Comparison of ENCODE assay signal across 13 cellular contexts in the genomic region with DNA sequence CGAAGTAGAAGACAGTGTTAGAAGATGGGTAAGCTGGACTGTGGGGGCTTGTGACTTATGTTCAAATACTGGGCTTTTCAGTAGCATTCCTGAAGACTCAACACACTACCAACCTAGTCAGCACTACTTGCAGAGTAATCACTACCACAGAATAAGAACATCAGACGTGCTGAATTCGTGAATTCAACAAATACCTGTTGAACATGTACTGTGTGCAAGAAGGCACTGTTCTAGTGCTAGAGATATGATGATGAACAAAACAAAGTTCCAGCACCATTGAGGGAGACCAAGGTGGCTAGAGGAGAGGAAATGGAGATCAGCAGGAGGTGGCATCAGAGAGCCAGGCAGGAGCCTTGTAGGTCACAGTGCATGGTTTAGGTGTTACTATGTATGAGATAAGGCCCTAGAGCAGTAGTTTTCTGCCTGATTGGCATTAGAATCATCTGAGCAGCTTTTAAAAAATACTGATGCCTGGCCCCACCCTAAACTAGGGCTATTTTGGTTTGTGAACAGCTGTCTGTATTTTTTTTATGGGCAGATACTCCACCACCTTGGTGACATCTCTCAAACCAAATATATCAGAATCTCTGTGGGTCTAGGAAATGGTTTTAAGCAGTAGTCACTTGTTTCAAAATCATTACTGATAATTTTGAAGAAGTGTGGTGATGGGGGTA. TPM values are rescaled to one million over a fixed set of nuclear protein-coding genes. Genes with fewer than 3 reads are reported as not detected.
DNase-seq lines count a peak whose midpoint lies in the region; ATAC-seq, FAIRE-seq and TF ChIP-seq lines count a peak whose summit lies in the region.
"Had no signal": no experiment of that assay in that cellular context is flagged by ENCODE, and none has a peak within 500 bp of the region (broad histone marks: within the 10 kb centered on the region; RNA-seq: fewer than 3 reads in every experiment).

No MANE protein-coding gene starts in this region.

- POLR2A ChIA-PET in MCF 10A (lab: Yijun Ruan, JAX) = interaction anchor here (1.0 to 4.3 kb wide), 3 partner anchors 25 to 132 kb away, joined by 3 to 16 read pairs (median 3); no protein-coding TSS in a partner anchor
- POLR2A ChIA-PET in Panc1 (lab: Charles Lee) = no interaction called here

- in situ Hi-C loops in mammary epithelial cell (cut with MboI; ENCODE audit: low sequenced_read_pairs in 2 of 2) = no loop called here
- in situ Hi-C loops in Panc1 (cut with HindIII; ENCODE audit: low pct_unique_long_range_greater_than_20kb, low sequenced_read_pairs) = no loop called here

- H3K9me3 ChIP-seq in mammary epithelial cell (replicated peaks; ENCODE audit: insufficient read depth, low read length) (no peaks in the 10 kb centered on the region), Panc1 (ENCODE audit: control insufficient read depth, insufficient read depth, low read depth, low read length) (no peaks in the 10 kb centered on the region)
- H3K9me3 ChIP-seq: uterus had no signal

- H3K9ac ChIP-seq in mammary epithelial cell (ENCODE audit: insufficient read depth, low read length) = no peak overlapping the region

- WGBS in mammary epithelial cell (ENCODE audit: low coverage, missing lambda C conversion rate) = 67% methylated on average over 3 of the region's 3 CpGs

- dilution Hi-C loops in mammary epithelial cell (cut with HindIII; ENCODE audit: low sequenced_read_pairs) = no loop called here

- no peaks in the 10 kb centered on the region for H3K9me3 Mint-ChIP-seq in MCF 10A (ENCODE audit: unreplicated experiment)
- H3K9me3 Mint-ChIP-seq: activated naive CD4-positive, alpha-beta T cell treated with anti-CD3 and anti-CD28 coated beads, Interleukin-2, amount 50 U/mL, for 24 hours had no signal

- H3K27ac ChIP-seq in mammary epithelial cell (ENCODE audit: insufficient read depth, low read depth, low read length) (no peak overlapping the region), Panc1 (ENCODE audit: low read length) (no peak overlapping the region; the same call in 1 of the 2 replicates)
- H3K27ac ChIP-seq: epithelial cell of prostate had no signal

- H3K4me1 ChIP-seq in mammary epithelial cell (ENCODE audit: insufficient read depth, low read length) (peaks cover 4% of the 10 kb centered on the region), Panc1 (ENCODE audit: control insufficient read depth, insufficient read depth, low read length) (peaks cover 26% of the 10 kb centered on the region)

- peaks cover 56% of the 10 kb centered on the region for H3K4me1 Mint-ChIP-seq in MCF 10A (ENCODE audit: insufficient read depth, unreplicated experiment)

- H3K4me3 Mint-ChIP-seq in MCF 10A (ENCODE audit: unreplicated experiment) = no peak overlapping the region
- H3K4me3 Mint-ChIP-seq: activated naive CD4-positive, alpha-beta T cell treated with anti-CD3 and anti-CD28 coated beads, Interleukin-2, amount 50 U/mL, for 24 hours had no signal

- DNase-seq in MCF 10A (ENCODE audit: unreplicated experiment) (no peak), mammary epithelial cell (no peak), Panc1 (ENCODE audit: low read depth, low spot score) (no peak), left ventricle myocardium superior (no peak), urothelium cell line (ENCODE audit: low spot score) (no peak), DMS153 treated with DMSO at 0.1 percent for 48 hours (lab: John Stamatoyannopoulos, UW; ENCODE audit: unreplicated experiment) (no peak), hypothalamus (lab: John Stamatoyannopoulos, UW) (no peak), COLO829 (ENCODE audit: low spot score) (no peak)
- DNase-seq: midbrain; stimulated activated CD4-positive, alpha-beta T cell treated with anti-CD3 and anti-CD28 coated beads, Interleukin-2, amount 100 ng/mL, for 48 hours; uterus had no signal

- no peaks in the 10 kb centered on the region for H3K36me3 ChIP-seq in mammary epithelial cell (ENCODE audit: insufficient read depth, low read length)
- H3K36me3 ChIP-seq in Panc1 (ENCODE audit: control insufficient read depth, insufficient read depth, low read length) = no peaks in the 10 kb centered on the region; the same call in 1 of the 2 replicates
- H3K36me3 ChIP-seq: uterus had no signal

- H2AFZ ChIP-seq in mammary epithelial cell (ENCODE audit: low read depth, low read length) = no peak overlapping the region

- intact Hi-C loops in MCF 10A (cut with micrococcal nuclease) (no loop called here), mammary epithelial cell (cut with micrococcal nuclease) (no loop called here), Panc1 (cut with micrococcal nuclease; ENCODE audit: unreplicated experiment) (no loop called here), left ventricle myocardium superior (cut with micrococcal nuclease) (no loop called here)

- FAIRE-seq in urothelium cell line (lab: Jason Lieb, UNC) = peak; percentile 73

- H3K27me3 ChIP-seq in mammary epithelial cell (ENCODE audit: insufficient read depth, low read length) = no peaks in the 10 kb centered on the region
- no peaks in the 10 kb centered on the region for H3K27me3 ChIP-seq in Panc1 (ENCODE audit: control insufficient read depth, insufficient read depth, low read length)
- H3K27me3 ChIP-seq: uterus had no signal

- no peak overlapping the region for H3K4me2 ChIP-seq in mammary epithelial cell (ENCODE audit: insufficient read depth, low read depth, low read length)

- H3K27me3 Mint-ChIP-seq in MCF 10A (ENCODE audit: insufficient read depth, unreplicated experiment) = no peaks in the 10 kb centered on the region
- H3K27me3 Mint-ChIP-seq: activated naive CD4-positive, alpha-beta T cell treated with anti-CD3 and anti-CD28 coated beads, Interleukin-2, amount 50 U/mL, for 24 hours had no signal

- peak overlapping the region; percentile 70 for H3K27ac Mint-ChIP-seq in MCF 10A (ENCODE audit: low read depth, unreplicated experiment)
- H3K27ac Mint-ChIP-seq: activated naive CD4-positive, alpha-beta T cell treated with anti-CD3 and anti-CD28 coated beads, Interleukin-2, amount 50 U/mL, for 24 hours had no signal

- H3K79me2 ChIP-seq in mammary epithelial cell (ENCODE audit: insufficient read depth, low read length) = peaks cover 80% of the 10 kb centered on the region

- H3K4me3 ChIP-seq in mammary epithelial cell (replicated peaks in 1 of 3; ENCODE audit: insufficient read depth in 1 of 3, low read depth in 2 of 3, low read length in 3 of 3) (no peak overlapping the region), Panc1 (ENCODE audit: low read depth in 2 of 2, low read length in 2 of 2) (no peak overlapping the region)
- H3K4me3 ChIP-seq: uterus had no signal

- ATAC-seq in Panc1 (peak; percentile 80), left ventricle myocardium superior (peak; percentile 60)

- TF ChIP-seq CTCF in MCF 10A (IDR thresholded peaks at IDR 0.05; ENCODE audit: unreplicated experiment) (no peak), mammary epithelial cell (conservative IDR thresholded peaks at IDR 0.05 in 1 of 2, IDR thresholded peaks at IDR 0.05 in 1 of 2; ENCODE audit: extremely low read depth in 1 of 2, insufficient read depth in 1 of 2, low read depth in 1 of 2, low read length in 2 of 2) (peak in 1 of 2 donors; percentile 31), Panc1 (IDR thresholded peaks at IDR 0.05) (peak; percentile 56)

- H3K36me3 Mint-ChIP-seq in MCF 10A (ENCODE audit: insufficient read depth, unreplicated experiment) = peaks cover 28% of the 10 kb centered on the region
- H3K36me3 Mint-ChIP-seq: activated naive CD4-positive, alpha-beta T cell treated with anti-CD3 and anti-CD28 coated beads, Interleukin-2, amount 50 U/mL, for 24 hours had no signal

- H4K20me1 ChIP-seq in mammary epithelial cell (ENCODE audit: insufficient read depth, low read length) = no peaks in the 10 kb centered on the region

- CTCF ChIA-PET in MCF 10A (lab: Yijun Ruan, JAX) = interaction anchor here (0.7 to 1.6 kb wide), 2 partner anchors 33 to 37 kb away, joined by 3 to 4 read pairs; no protein-coding TSS in a partner anchor
- CTCF ChIA-PET in mammary epithelial cell (lab: Charles Lee; ENCODE audit: low non-redundant PET) = no interaction called here
- CTCF ChIA-PET in Panc1 (lab: Charles Lee) = no interaction called here

- BruUV-seq in MCF 10A (replicated peaks; lab: Mats Ljungman, UMichigan) (no TSS peak), mammary epithelial cell (replicated peaks; lab: Mats Ljungman, UMichigan) (no TSS peak), Panc1 (replicated peaks; lab: Mats Ljungman, UMichigan) (no TSS peak)

RNA-seq across cellular contexts. Expression of gene FERMT2, which starts 26.8 kb away (rescaled TPM):
- 62.2 and 62.7 TPM in 2 replicates for total RNA-seq in MCF 10A (2022)
- 10 to 100 TPM; 25.9 to 86.0 TPM for total RNA-seq in mammary epithelial cell
- polyA plus RNA-seq in mammary epithelial cell = 15.3 TPM
- polyA minus RNA-seq in mammary epithelial cell = 32.9 TPM
- 33.3 TPM for total RNA-seq in Panc1 (2021; ENCODE audit: unreplicated experiment)
- 27.9 TPM for polyA plus RNA-seq in Panc1 (2012; ENCODE audit: insufficient read length)
- 116 TPM for total RNA-seq in left ventricle myocardium superior
